In the genomic region with DNA sequence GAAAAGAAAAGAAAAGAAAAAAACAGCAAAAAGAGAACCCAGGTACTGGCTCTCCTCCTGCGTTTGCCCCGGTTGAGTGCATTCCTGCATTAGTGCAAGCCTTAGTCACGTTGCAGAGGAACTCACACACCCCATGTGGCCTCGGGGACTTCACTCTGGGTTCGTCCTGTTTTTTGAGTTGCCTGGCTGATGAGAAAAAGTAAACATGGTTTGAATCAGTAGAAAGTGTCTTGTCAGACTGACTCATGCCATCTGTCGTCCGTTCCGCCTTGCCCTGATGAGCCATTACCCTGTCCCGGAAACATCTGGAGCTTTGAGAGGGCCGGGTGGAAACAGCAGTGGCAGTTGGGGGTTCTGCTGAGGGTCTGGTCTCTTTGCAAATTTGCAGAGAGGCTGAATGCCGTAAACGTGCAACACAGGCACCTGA, we compare ENCODE assay signal across 1 cellular context.
TF ChIP-seq lines count a peak whose summit lies in the region.

No MANE protein-coding gene starts in this region.

TF ChIP-seq in HepG2, 621 proteins besides CTCF, POLR2A, EP300 and RAD21 (continued from another document and continues in another):
- TF ChIP-seq GFI1 (CRISPR knock-in tag; IDR thresholded peaks at IDR 0.05; ENCODE audit: borderline replicate concordance) (no peak), ZNF367 (CRISPR knock-in tag; IDR thresholded peaks at IDR 0.05; ENCODE audit: borderline replicate concordance) (no peak), ZKSCAN5 (CRISPR knock-in tag; IDR thresholded peaks at IDR 0.05) (no peak), SIX4 (CRISPR knock-in tag; IDR thresholded peaks at IDR 0.05) (no peak), SNAPC2 (CRISPR knock-in tag; IDR thresholded peaks at IDR 0.05) (no peak), PAF1 (CRISPR knock-in tag; IDR thresholded peaks at IDR 0.05) (no peak), SP2 (CRISPR knock-in tag; IDR thresholded peaks at IDR 0.05) (no peak), U2AF1 (optimal IDR thresholded peaks at IDR 0.05; ENCODE audit: low read depth, low read length) (no peak), FOXA1 (IDR thresholded peaks at IDR 0.05) (peak; percentile 46; the same call in 1 of the 2 replicates), FOXA1 (CRISPR knock-in tag; IDR thresholded peaks at IDR 0.05) (peak; percentile 87), ISL2 (CRISPR knock-in tag; IDR thresholded peaks at IDR 0.05) (no peak), KLF9 (CRISPR knock-in tag; IDR thresholded peaks at IDR 0.05; ENCODE audit: low read depth) (no peak), RBM39 (IDR thresholded peaks at IDR 0.05; ENCODE audit: low read depth, low read length, poor library complexity, severe bottlenecking) (no peak), GATA4 (IDR thresholded peaks at IDR 0.05; ENCODE audit: borderline replicate concordance, low read depth) (no peak), ZIK1 (CRISPR knock-in tag; IDR thresholded peaks at IDR 0.05; ENCODE audit: borderline replicate concordance, low read depth) (no peak), PHF21A (CRISPR knock-in tag; IDR thresholded peaks at IDR 0.05) (no peak), ZSCAN31 (CRISPR knock-in tag; IDR thresholded peaks at IDR 0.05; ENCODE audit: low read depth) (no peak), ZNF724P (CRISPR knock-in tag; IDR thresholded peaks at IDR 0.05; ENCODE audit: borderline replicate concordance) (no peak), NCOA5 (CRISPR knock-in tag; IDR thresholded peaks at IDR 0.05) (no peak), ZSCAN29 (CRISPR knock-in tag; conservative IDR thresholded peaks at IDR 0.05) (no peak), YEATS2 (CRISPR knock-in tag; IDR thresholded peaks at IDR 0.05; ENCODE audit: borderline replicate concordance) (peak; percentile 55; the same call in 1 of the 2 replicates), SOX6 (IDR thresholded peaks at IDR 0.05) (no peak), SOX6 (CRISPR knock-in tag; IDR thresholded peaks at IDR 0.05) (0 out of 2 replicates have a peak, but pooled peaks have one; percentile 33), NFIB (CRISPR knock-in tag; IDR thresholded peaks at IDR 0.05; ENCODE audit: borderline replicate concordance) (no peak), ATF1 (CRISPR knock-in tag; IDR thresholded peaks at IDR 0.05) (no peak), NBN (conservative IDR thresholded peaks at IDR 0.05) (no peak)
- TF ChIP-seq, protein P1, sequence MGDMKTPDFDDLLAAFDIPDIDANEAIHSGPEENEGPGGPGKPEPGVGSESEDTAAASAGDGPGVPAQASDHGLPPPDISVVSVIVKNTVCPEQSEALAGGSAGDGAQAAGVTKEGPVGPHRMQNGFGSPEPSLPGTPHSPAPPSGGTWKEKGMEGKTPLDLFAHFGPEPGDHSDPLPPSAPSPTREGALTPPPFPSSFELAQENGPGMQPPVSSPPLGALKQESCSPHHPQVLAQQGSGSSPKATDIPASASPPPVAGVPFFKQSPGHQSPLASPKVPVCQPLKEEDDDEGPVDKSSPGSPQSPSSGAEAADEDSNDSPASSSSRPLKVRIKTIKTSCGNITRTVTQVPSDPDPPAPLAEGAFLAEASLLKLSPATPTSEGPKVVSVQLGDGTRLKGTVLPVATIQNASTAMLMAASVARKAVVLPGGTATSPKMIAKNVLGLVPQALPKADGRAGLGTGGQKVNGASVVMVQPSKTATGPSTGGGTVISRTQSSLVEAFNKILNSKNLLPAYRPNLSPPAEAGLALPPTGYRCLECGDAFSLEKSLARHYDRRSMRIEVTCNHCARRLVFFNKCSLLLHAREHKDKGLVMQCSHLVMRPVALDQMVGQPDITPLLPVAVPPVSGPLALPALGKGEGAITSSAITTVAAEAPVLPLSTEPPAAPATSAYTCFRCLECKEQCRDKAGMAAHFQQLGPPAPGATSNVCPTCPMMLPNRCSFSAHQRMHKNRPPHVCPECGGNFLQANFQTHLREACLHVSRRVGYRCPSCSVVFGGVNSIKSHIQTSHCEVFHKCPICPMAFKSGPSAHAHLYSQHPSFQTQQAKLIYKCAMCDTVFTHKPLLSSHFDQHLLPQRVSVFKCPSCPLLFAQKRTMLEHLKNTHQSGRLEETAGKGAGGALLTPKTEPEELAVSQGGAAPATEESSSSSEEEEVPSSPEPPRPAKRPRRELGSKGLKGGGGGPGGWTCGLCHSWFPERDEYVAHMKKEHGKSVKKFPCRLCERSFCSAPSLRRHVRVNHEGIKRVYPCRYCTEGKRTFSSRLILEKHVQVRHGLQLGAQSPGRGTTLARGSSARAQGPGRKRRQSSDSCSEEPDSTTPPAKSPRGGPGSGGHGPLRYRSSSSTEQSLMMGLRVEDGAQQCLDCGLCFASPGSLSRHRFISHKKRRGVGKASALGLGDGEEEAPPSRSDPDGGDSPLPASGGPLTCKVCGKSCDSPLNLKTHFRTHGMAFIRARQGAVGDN (CRISPR knock-in tag; IDR thresholded peaks at IDR 0.05), result peak; percentile 51
- TF ChIP-seq, protein P2, sequence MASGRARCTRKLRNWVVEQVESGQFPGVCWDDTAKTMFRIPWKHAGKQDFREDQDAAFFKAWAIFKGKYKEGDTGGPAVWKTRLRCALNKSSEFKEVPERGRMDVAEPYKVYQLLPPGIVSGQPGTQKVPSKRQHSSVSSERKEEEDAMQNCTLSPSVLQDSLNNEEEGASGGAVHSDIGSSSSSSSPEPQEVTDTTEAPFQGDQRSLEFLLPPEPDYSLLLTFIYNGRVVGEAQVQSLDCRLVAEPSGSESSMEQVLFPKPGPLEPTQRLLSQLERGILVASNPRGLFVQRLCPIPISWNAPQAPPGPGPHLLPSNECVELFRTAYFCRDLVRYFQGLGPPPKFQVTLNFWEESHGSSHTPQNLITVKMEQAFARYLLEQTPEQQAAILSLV (CRISPR knock-in tag; IDR thresholded peaks at IDR 0.05; ENCODE audit: borderline replicate concordance), result no peak
- TF ChIP-seq, protein P3, sequence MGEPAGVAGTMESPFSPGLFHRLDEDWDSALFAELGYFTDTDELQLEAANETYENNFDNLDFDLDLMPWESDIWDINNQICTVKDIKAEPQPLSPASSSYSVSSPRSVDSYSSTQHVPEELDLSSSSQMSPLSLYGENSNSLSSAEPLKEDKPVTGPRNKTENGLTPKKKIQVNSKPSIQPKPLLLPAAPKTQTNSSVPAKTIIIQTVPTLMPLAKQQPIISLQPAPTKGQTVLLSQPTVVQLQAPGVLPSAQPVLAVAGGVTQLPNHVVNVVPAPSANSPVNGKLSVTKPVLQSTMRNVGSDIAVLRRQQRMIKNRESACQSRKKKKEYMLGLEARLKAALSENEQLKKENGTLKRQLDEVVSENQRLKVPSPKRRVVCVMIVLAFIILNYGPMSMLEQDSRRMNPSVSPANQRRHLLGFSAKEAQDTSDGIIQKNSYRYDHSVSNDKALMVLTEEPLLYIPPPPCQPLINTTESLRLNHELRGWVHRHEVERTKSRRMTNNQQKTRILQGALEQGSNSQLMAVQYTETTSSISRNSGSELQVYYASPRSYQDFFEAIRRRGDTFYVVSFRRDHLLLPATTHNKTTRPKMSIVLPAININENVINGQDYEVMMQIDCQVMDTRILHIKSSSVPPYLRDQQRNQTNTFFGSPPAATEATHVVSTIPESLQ (CRISPR knock-in tag; conservative IDR thresholded peaks at IDR 0.05), result no peak
- TF ChIP-seq, protein P4, sequence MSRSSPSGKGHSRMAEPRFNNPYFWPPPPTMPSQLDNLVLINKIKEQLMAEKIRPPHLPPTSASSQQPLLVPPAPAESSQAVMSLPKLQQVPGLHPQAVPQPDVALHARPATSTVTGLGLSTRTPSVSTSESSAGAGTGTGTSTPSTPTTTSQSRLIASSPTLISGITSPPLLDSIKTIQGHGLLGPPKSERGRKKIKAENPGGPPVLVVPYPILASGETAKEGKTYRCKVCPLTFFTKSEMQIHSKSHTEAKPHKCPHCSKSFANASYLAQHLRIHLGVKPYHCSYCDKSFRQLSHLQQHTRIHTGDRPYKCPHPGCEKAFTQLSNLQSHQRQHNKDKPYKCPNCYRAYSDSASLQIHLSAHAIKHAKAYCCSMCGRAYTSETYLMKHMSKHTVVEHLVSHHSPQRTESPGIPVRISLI (CRISPR knock-in tag; IDR thresholded peaks at IDR 0.05; ENCODE audit: borderline replicate concordance), result peak; percentile 23; the same call in 1 of the 2 replicates
- TF ChIP-seq, protein P5, sequence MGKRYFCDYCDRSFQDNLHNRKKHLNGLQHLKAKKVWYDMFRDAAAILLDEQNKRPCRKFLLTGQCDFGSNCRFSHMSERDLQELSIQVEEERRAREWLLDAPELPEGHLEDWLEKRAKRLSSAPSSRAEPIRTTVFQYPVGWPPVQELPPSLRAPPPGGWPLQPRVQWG (CRISPR knock-in tag; IDR thresholded peaks at IDR 0.05; ENCODE audit: borderline replicate concordance, low read depth), result no peak
- TF ChIP-seq, protein P6, sequence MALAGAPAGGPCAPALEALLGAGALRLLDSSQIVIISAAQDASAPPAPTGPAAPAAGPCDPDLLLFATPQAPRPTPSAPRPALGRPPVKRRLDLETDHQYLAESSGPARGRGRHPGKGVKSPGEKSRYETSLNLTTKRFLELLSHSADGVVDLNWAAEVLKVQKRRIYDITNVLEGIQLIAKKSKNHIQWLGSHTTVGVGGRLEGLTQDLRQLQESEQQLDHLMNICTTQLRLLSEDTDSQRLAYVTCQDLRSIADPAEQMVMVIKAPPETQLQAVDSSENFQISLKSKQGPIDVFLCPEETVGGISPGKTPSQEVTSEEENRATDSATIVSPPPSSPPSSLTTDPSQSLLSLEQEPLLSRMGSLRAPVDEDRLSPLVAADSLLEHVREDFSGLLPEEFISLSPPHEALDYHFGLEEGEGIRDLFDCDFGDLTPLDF (CRISPR knock-in tag; IDR thresholded peaks at IDR 0.05), result no peak
- TF ChIP-seq, protein P7, sequence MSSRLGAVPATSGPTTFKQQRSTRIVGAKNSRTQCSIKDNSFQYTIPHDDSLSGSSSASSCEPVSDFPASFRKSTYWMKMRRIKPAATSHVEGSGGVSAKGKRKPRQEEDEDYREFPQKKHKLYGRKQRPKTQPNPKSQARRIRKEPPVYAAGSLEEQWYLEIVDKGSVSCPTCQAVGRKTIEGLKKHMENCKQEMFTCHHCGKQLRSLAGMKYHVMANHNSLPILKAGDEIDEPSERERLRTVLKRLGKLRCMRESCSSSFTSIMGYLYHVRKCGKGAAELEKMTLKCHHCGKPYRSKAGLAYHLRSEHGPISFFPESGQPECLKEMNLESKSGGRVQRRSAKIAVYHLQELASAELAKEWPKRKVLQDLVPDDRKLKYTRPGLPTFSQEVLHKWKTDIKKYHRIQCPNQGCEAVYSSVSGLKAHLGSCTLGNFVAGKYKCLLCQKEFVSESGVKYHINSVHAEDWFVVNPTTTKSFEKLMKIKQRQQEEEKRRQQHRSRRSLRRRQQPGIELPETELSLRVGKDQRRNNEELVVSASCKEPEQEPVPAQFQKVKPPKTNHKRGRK (CRISPR knock-in tag; IDR thresholded peaks at IDR 0.05), result no peak
- TF ChIP-seq, protein P8, sequence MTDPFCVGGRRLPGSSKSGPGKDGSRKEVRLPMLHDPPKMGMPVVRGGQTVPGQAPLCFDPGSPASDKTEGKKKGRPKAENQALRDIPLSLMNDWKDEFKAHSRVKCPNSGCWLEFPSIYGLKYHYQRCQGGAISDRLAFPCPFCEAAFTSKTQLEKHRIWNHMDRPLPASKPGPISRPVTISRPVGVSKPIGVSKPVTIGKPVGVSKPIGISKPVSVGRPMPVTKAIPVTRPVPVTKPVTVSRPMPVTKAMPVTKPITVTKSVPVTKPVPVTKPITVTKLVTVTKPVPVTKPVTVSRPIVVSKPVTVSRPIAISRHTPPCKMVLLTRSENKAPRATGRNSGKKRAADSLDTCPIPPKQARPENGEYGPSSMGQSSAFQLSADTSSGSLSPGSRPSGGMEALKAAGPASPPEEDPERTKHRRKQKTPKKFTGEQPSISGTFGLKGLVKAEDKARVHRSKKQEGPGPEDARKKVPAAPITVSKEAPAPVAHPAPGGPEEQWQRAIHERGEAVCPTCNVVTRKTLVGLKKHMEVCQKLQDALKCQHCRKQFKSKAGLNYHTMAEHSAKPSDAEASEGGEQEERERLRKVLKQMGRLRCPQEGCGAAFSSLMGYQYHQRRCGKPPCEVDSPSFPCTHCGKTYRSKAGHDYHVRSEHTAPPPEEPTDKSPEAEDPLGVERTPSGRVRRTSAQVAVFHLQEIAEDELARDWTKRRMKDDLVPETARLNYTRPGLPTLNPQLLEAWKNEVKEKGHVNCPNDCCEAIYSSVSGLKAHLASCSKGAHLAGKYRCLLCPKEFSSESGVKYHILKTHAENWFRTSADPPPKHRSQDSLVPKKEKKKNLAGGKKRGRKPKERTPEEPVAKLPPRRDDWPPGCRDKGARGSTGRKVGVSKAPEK (CRISPR knock-in tag; IDR thresholded peaks at IDR 0.05; ENCODE audit: borderline replicate concordance), result no peak
- TF ChIP-seq, protein P9, sequence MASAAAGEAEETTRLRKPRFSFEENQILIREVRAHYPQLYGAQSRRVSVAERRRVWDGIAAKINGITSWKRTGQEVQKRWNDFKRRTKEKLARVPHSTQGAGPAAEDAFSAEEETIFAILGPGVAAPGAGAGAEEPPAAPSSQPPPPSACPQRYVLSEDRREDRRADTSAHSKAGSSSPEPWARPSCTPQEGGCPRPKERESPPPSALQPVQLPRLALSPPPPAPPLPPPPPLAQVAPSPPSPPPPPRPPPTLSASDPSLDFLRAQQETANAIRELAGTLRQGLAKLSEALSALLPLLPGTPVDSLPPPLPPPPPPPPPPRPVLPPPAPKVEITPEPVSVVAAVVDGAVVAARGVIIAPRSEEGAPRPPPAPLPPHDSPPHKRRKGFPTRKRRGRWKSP (CRISPR knock-in tag; IDR thresholded peaks at IDR 0.05), result no peak
- TF ChIP-seq, protein P10, sequence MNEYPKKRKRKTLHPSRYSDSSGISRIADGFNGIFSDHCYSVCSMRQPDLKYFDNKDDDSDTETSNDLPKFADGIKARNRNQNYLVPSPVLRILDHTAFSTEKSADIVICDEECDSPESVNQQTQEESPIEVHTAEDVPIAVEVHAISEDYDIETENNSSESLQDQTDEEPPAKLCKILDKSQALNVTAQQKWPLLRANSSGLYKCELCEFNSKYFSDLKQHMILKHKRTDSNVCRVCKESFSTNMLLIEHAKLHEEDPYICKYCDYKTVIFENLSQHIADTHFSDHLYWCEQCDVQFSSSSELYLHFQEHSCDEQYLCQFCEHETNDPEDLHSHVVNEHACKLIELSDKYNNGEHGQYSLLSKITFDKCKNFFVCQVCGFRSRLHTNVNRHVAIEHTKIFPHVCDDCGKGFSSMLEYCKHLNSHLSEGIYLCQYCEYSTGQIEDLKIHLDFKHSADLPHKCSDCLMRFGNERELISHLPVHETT (CRISPR knock-in tag; conservative IDR thresholded peaks at IDR 0.05), result no peak
- TF ChIP-seq, protein P11, sequence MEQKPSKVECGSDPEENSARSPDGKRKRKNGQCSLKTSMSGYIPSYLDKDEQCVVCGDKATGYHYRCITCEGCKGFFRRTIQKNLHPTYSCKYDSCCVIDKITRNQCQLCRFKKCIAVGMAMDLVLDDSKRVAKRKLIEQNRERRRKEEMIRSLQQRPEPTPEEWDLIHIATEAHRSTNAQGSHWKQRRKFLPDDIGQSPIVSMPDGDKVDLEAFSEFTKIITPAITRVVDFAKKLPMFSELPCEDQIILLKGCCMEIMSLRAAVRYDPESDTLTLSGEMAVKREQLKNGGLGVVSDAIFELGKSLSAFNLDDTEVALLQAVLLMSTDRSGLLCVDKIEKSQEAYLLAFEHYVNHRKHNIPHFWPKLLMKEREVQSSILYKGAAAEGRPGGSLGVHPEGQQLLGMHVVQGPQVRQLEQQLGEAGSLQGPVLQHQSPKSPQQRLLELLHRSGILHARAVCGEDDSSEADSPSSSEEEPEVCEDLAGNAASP (CRISPR knock-in tag; IDR thresholded peaks at IDR 0.05; ENCODE audit: borderline replicate concordance), result no peak
- TF ChIP-seq, protein P12, sequence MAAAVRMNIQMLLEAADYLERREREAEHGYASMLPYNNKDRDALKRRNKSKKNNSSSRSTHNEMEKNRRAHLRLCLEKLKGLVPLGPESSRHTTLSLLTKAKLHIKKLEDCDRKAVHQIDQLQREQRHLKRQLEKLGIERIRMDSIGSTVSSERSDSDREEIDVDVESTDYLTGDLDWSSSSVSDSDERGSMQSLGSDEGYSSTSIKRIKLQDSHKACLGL (CRISPR knock-in tag; IDR thresholded peaks at IDR 0.05), result peak; percentile 44; the same call in 1 of the 2 replicates
- TF ChIP-seq, protein P13, sequence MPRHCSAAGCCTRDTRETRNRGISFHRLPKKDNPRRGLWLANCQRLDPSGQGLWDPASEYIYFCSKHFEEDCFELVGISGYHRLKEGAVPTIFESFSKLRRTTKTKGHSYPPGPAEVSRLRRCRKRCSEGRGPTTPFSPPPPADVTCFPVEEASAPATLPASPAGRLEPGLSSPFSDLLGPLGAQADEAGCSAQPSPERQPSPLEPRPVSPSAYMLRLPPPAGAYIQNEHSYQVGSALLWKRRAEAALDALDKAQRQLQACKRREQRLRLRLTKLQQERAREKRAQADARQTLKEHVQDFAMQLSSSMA (CRISPR knock-in tag; IDR thresholded peaks at IDR 0.05), result no peak
